In genomic region chr21:36643374-36644250, GRCh38 we compare ENCODE assay signal across 23 cellular contexts. TPM values are rescaled to one million over a fixed set of nuclear protein-coding genes. Genes with fewer than 3 reads are reported as not detected.
"Had no signal": no experiment of that assay in that cellular context is flagged by ENCODE, and none has a peak within 500 bp of the region (broad histone marks: within the 10 kb centered on the region; RNA-seq: fewer than 3 reads in every experiment).

No MANE protein-coding gene starts in this region.

- DNase-seq: activated B cell treated with CpG ODN at 0.5 μM for 24 hours; activated CD4-positive, alpha-beta memory T cell treated with anti-CD3 and anti-CD28 coated beads for 36 hours; activated CD4-positive, alpha-beta T cell treated with anti-CD3 and anti-CD28 coated beads for 1 hour; activated CD4-positive, alpha-beta T cell treated with anti-CD3 and anti-CD28 coated beads, Interleukin-2, amount 10 ng/mL, durations not matched to agents 24 days and 14 days; activated gamma-delta T cell; activated naive CD4-positive, alpha-beta T cell treated with anti-CD3 and anti-CD28 coated beads, Interleukin-2, amount 10 ng/mL, durations not matched to agents 7 days and 5 days; activated naive CD8-positive, alpha-beta T cell treated with anti-CD3 and anti-CD28 coated beads for 36 hours; activated T-cell treated with anti-CD3 and anti-CD28 coated beads for 4 hours; activated T-cell treated with anti-CD3 and anti-CD28 coated beads, Interleukin-2, amount 50 U/mL, for 48 hours; central memory CD4-positive, alpha-beta T cell; Karpas-422; MM.1S; NCI-H1048; NCI-H146; NCI-H187 treated with DMSO at 0.1 percent for 48 hours; NCI-H2081 treated with DMSO at 0.1 percent for 48 hours; NCI-H446; NCI-H524; SHP77 treated with DMSO at 0.1 percent for 48 hours; T-helper 17 cell; T-helper 9 cell had no signal

- ATAC-seq: activated T-helper 17 cell treated with anti-CD3 and anti-CD28 coated beads, Interleukin-2, amount 50 U/mL, for 72 hours; T-helper 17 cell had no signal

RNA-seq across cellular contexts. Expression of gene SIM2, which starts 55.3 kb away (rescaled TPM):
- total RNA-seq: activated B cell treated with CpG ODN at 0.5 μM for 24 hours; activated CD8-positive, alpha-beta memory T cell treated with anti-CD3 and anti-CD28 coated beads for 36 hours; activated naive CD8-positive, alpha-beta T cell treated with anti-CD3 and anti-CD28 coated beads for 36 hours; T-helper 17 cell had no signal
